Comparison of ENCODE assay signal across 20 cellular contexts in the genomic region with DNA sequence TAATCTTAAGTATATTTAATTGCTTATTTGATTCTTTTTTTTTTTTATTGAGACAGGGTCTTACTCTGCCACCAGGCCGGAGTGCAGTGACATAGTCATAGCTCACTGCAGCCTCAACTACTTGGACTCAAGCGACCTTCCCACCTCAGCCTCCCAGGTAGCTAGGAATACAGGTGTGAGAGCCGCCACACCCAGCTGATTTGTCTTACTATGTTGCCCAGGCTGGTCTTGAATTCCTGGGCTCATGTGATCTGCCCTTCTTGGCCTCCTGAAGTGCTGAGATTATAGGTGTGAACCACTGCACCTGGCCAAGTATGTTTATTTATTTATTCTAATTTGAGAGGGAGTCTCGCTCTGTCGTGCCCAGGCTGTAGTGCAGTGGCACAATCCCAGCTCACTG. TPM values are rescaled to one million over a fixed set of nuclear protein-coding genes. Genes with fewer than 3 reads are reported as not detected.
DNase-seq lines count a peak whose midpoint lies in the region; ATAC-seq lines count a peak whose summit lies in the region.
"Had no signal": no experiment of that assay in that cellular context is flagged by ENCODE, and none has a peak within 500 bp of the region (broad histone marks: within the 10 kb centered on the region; RNA-seq: fewer than 3 reads in every experiment).

No MANE protein-coding gene starts in this region.

- POLR2A ChIA-PET in naive thymus-derived CD4-positive, alpha-beta T cell (lab: Charles Lee), result interaction anchor here (0.6 to 2.1 kb wide), 4 partner anchors 30 to 38 kb away, joined by 3 to 7 read pairs (median 5); partner anchors contain the start of gene PTPN1

- ATAC-seq in activated T-cell treated with anti-CD3 and anti-CD28 coated beads, Interleukin-2, amount 50 U/mL, for 72 hours (replicated peaks in 1 of 2), result no peak
- ATAC-seq in activated T-cell treated with anti-CD3 and anti-CD28 coated beads, Interleukin-2, amount 50 U/mL, for 4 hours, result no peak
- ATAC-seq in esophagus mucosa (peak; percentile 37), HG02938 (IDR thresholded peaks at IDR 0.05; ENCODE audit: unreplicated experiment) (no peak)
- no peak for ATAC-seq in stimulated activated memory B cell treated with anti-CD40 and anti-IgM and Interleukin-4, amounts not matched to agents 10 μg/mL and 1 μg/mL and 100 μg/mL, for 72 hours
- ATAC-seq in naive thymus-derived CD4-positive, alpha-beta T cell, result no peak

- no peaks in the 10 kb centered on the region for H3K27me3 ChIP-seq in naive thymus-derived CD4-positive, alpha-beta T cell (ENCODE audit: control insufficient read depth in 2 of 2, insufficient read depth in 2 of 2, low read length in 2 of 2)
- H3K27me3 ChIP-seq: colonic mucosa, neutrophil had no signal

- no peak overlapping the region for H3K9ac ChIP-seq in SK-N-MC (ENCODE audit: insufficient read length)

- no peak overlapping the region for H3K4me3 ChIP-seq in SK-N-MC
- H3K4me3 ChIP-seq in naive thymus-derived CD4-positive, alpha-beta T cell (ENCODE audit: low read length), result no peak overlapping the region
- H3K4me3 ChIP-seq: colonic mucosa had no signal

- H3K9me3 Mint-ChIP-seq in activated T-cell treated with anti-CD3 and anti-CD28 coated beads, Interleukin-2, amount 50 U/mL, for 72 hours, result no peaks in the 10 kb centered on the region
- no peaks in the 10 kb centered on the region for H3K9me3 Mint-ChIP-seq in activated T-cell treated with anti-CD3 and anti-CD28 coated beads, Interleukin-2, amount 50 U/mL, for 4 hours
- H3K9me3 Mint-ChIP-seq in stimulated activated memory B cell treated with anti-CD40 and anti-IgM and Interleukin-4, amounts not matched to agents 10 μg/mL and 1 μg/mL and 100 μg/mL, for 72 hours, result no peaks in the 10 kb centered on the region
- peaks cover 0 to 4% (median 0%) of the 10 kb centered on the region in 11 donors for H3K9me3 Mint-ChIP-seq in naive thymus-derived CD4-positive, alpha-beta T cell
- H3K9me3 Mint-ChIP-seq: H9, type B pancreatic cell had no signal

- H3K4me3 Mint-ChIP-seq in activated T-cell treated with anti-CD3 and anti-CD28 coated beads, Interleukin-2, amount 50 U/mL, for 72 hours, result peak overlapping the region; percentile 60 to 67
- H3K4me3 Mint-ChIP-seq in activated T-cell treated with anti-CD3 and anti-CD28 coated beads, Interleukin-2, amount 50 U/mL, for 4 hours, result no peak overlapping the region
- H3K4me3 Mint-ChIP-seq in stimulated activated memory B cell treated with anti-CD40 and anti-IgM and Interleukin-4, amounts not matched to agents 10 μg/mL and 1 μg/mL and 100 μg/mL, for 72 hours, result peak overlapping the region; percentile 56
- H3K4me3 Mint-ChIP-seq in naive thymus-derived CD4-positive, alpha-beta T cell, result peak overlapping the region in 3 of 10 donors; percentile 17 to 55 (median 54)
- H3K4me3 Mint-ChIP-seq: H9, type B pancreatic cell had no signal

- no peak for DNase-seq in activated T-cell treated with anti-CD3 and anti-CD28 coated beads, Interleukin-2, amount 50 U/mL, for 72 hours
- no peak for DNase-seq in activated T-cell treated with anti-CD3 and anti-CD28 coated beads, Interleukin-2, amount 50 U/mL, for 4 hours
- DNase-seq in SK-N-MC (ENCODE audit: low read depth, low spot score) (no peak), AG08396 (ENCODE audit: low spot score) (no peak)
- DNase-seq in naive thymus-derived CD4-positive, alpha-beta T cell, result no peak
- DNase-seq: activated CD8-positive, alpha-beta memory T cell treated with anti-CD3 and anti-CD28 coated beads for 24 hours; activated gamma-delta T cell; Caco-2; colonic mucosa; foreskin fibroblast; H9; midbrain; NCI-H187; RPMI8226; stimulated activated naive CD4-positive, alpha-beta T cell had no signal

- peaks cover 24 to 26% of the 10 kb centered on the region in 2 donors for H3K4me1 ChIP-seq in naive thymus-derived CD4-positive, alpha-beta T cell (ENCODE audit: control insufficient read depth in 2 of 2, insufficient read depth in 2 of 2, low read length in 2 of 2)
- H3K4me1 ChIP-seq: Caco-2 had no signal

- H3K27me3 Mint-ChIP-seq in activated T-cell treated with anti-CD3 and anti-CD28 coated beads, Interleukin-2, amount 50 U/mL, for 72 hours (ENCODE audit: low read depth), result no peaks in the 10 kb centered on the region
- no peaks in the 10 kb centered on the region for H3K27me3 Mint-ChIP-seq in activated T-cell treated with anti-CD3 and anti-CD28 coated beads, Interleukin-2, amount 50 U/mL, for 4 hours (ENCODE audit: low read depth)
- no peaks in the 10 kb centered on the region for H3K27me3 Mint-ChIP-seq in stimulated activated memory B cell treated with anti-CD40 and anti-IgM and Interleukin-4, amounts not matched to agents 10 μg/mL and 1 μg/mL and 100 μg/mL, for 72 hours
- H3K27me3 Mint-ChIP-seq in naive thymus-derived CD4-positive, alpha-beta T cell, result no peaks in the 10 kb centered on the region
- H3K27me3 Mint-ChIP-seq: type B pancreatic cell had no signal

- peaks cover 18 to 23% of the 10 kb centered on the region in 2 donors for H3K36me3 Mint-ChIP-seq in activated T-cell treated with anti-CD3 and anti-CD28 coated beads, Interleukin-2, amount 50 U/mL, for 72 hours (ENCODE audit: insufficient read depth in 2 of 2)
- peaks cover 31% of the 10 kb centered on the region for H3K36me3 Mint-ChIP-seq in activated T-cell treated with anti-CD3 and anti-CD28 coated beads, Interleukin-2, amount 50 U/mL, for 4 hours (ENCODE audit: insufficient read depth)
- peaks cover 61% of the 10 kb centered on the region for H3K36me3 Mint-ChIP-seq in stimulated activated memory B cell treated with anti-CD40 and anti-IgM and Interleukin-4, amounts not matched to agents 10 μg/mL and 1 μg/mL and 100 μg/mL, for 72 hours
- peaks cover 0 to 25% (median 10%) of the 10 kb centered on the region in 5 donors for H3K36me3 Mint-ChIP-seq in naive thymus-derived CD4-positive, alpha-beta T cell

- H3K36me3 ChIP-seq in SK-N-MC (ENCODE audit: insufficient read depth, low read length), result peaks cover 10% of the 10 kb centered on the region
- peaks cover 0 to 6% (median 3%) of the 10 kb centered on the region in 3 experiments for H3K36me3 ChIP-seq in naive thymus-derived CD4-positive, alpha-beta T cell (ENCODE audit: control insufficient read depth in 2 of 3, insufficient read depth in 3 of 3, low read length in 3 of 3)
- H3K36me3 ChIP-seq: colonic mucosa had no signal

- H3K4me1 Mint-ChIP-seq in activated T-cell treated with anti-CD3 and anti-CD28 coated beads, Interleukin-2, amount 50 U/mL, for 72 hours (ENCODE audit: low read depth), result peaks cover 12% of the 10 kb centered on the region
- peaks cover 59% of the 10 kb centered on the region for H3K4me1 Mint-ChIP-seq in activated T-cell treated with anti-CD3 and anti-CD28 coated beads, Interleukin-2, amount 50 U/mL, for 4 hours (ENCODE audit: low read depth)
- H3K4me1 Mint-ChIP-seq in stimulated activated memory B cell treated with anti-CD40 and anti-IgM and Interleukin-4, amounts not matched to agents 10 μg/mL and 1 μg/mL and 100 μg/mL, for 72 hours, result peaks cover 13% of the 10 kb centered on the region
- peaks cover 45 to 64% (median 56%) of the 10 kb centered on the region in 7 donors for H3K4me1 Mint-ChIP-seq in naive thymus-derived CD4-positive, alpha-beta T cell

- peak overlapping the region; percentile 55; the same call in 1 of the 2 replicates for H3K27ac ChIP-seq in SK-N-MC
- H3K27ac ChIP-seq in naive thymus-derived CD4-positive, alpha-beta T cell (ENCODE audit: low read depth, low read length), result no peak overlapping the region
- H3K27ac ChIP-seq: colonic mucosa, neutrophil had no signal

- intact Hi-C loops in naive thymus-derived CD4-positive, alpha-beta T cell (cut with micrococcal nuclease), result no loop called here

- no peaks in the 10 kb centered on the region for H3K9me3 ChIP-seq in SK-N-MC (ENCODE audit: low read depth, low read length)
- H3K9me3 ChIP-seq in naive thymus-derived CD4-positive, alpha-beta T cell (ENCODE audit: control insufficient read depth in 2 of 3, low read length in 3 of 3), result no peaks in the 10 kb centered on the region
- H3K9me3 ChIP-seq: Caco-2, colonic mucosa, neutrophil had no signal

- CTCF ChIA-PET in naive thymus-derived CD4-positive, alpha-beta T cell (lab: Charles Lee), result interaction anchor here (0.6 to 0.8 kb wide), 2 partner anchors 86 to 478 kb away, joined by 3 to 7 read pairs; no protein-coding TSS in a partner anchor

- H3K27ac Mint-ChIP-seq in activated T-cell treated with anti-CD3 and anti-CD28 coated beads, Interleukin-2, amount 50 U/mL, for 72 hours, result peak overlapping the region; percentile 97
- no peak overlapping the region for H3K27ac Mint-ChIP-seq in stimulated activated memory B cell treated with anti-CD40 and anti-IgM and Interleukin-4, amounts not matched to agents 10 μg/mL and 1 μg/mL and 100 μg/mL, for 72 hours
- H3K27ac Mint-ChIP-seq in naive thymus-derived CD4-positive, alpha-beta T cell, result peak overlapping the region in 4 of 9 donors; percentile 63 to 87 (median 78)

RNA-seq across cellular contexts. Expression of gene PTPN1, which starts 38.2 kb away (rescaled TPM):
- 100 to 1,000 TPM; 138 TPM for total RNA-seq in activated T-cell treated with anti-CD3 and anti-CD28 coated beads, Interleukin-2, amount 50 U/mL, for 72 hours
- total RNA-seq in activated T-cell treated with anti-CD3 and anti-CD28 coated beads, Interleukin-2, amount 50 U/mL, for 4 hours, result 10 to 100 TPM; 72.0 to 87.9 (median 72.3) TPM
- total RNA-seq in esophagus mucosa, result 23.3 TPM
- total RNA-seq in naive thymus-derived CD4-positive, alpha-beta T cell, result 10 to 100 TPM; 53.9 to 80.5 (median 60.2) TPM
- 10 to 100 TPM; 30.4 to 34.7 TPM for polyA plus RNA-seq in naive thymus-derived CD4-positive, alpha-beta T cell
